Comparison of ENCODE assay signal across 1 cellular context in genomic region chr13:28659611-28659970, GRCh38.
TF ChIP-seq lines count a peak whose summit lies in the region.

No MANE protein-coding gene starts in this region.

TF ChIP-seq in SK-N-SH, 30 proteins besides CTCF, POLR2A, EP300 and RAD21 (continued from another document):
- TF ChIP-seq REST (IDR thresholded peaks at IDR 0.05; ENCODE audit: low read depth, low read length) (no peak), GATA2 (CRISPR knock-in tag; IDR thresholded peaks at IDR 0.05) (no peak), MEF2A (IDR thresholded peaks at IDR 0.05; ENCODE audit: borderline replicate concordance, low read depth) (no peak)
